8 cellular contexts compared by ENCODE assay signal in genomic region chr1:231337043-231337471, GRCh38. TPM values are rescaled to one million over a fixed set of nuclear protein-coding genes. Genes with fewer than 3 reads are reported as not detected.
DNase-seq lines count a peak whose midpoint lies in the region; ATAC-seq lines count a peak whose summit lies in the region.

No MANE protein-coding gene starts in this region.

- H3K27me3 Mint-ChIP-seq in activated naive CD8-positive, alpha-beta T cell treated with anti-CD3 and anti-CD28 coated beads for 36 hours: peaks cover 3% of the 10 kb centered on the region
- H3K27me3 Mint-ChIP-seq in stimulated activated memory B cell treated with anti-CD40 and anti-IgM and Interleukin-4, amounts not matched to agents 10 μg/mL and 1 μg/mL and 100 μg/mL, for 72 hours: no peaks in the 10 kb centered on the region

- peak overlapping the region; percentile 90 for H3K4me3 ChIP-seq in iPS-18c (ENCODE audit: insufficient read depth, low read depth, low read length)

- no peaks in the 10 kb centered on the region for H3K9me3 ChIP-seq in iPS-18c (ENCODE audit: control insufficient read depth, insufficient read depth, low read length)

- peak overlapping the region; percentile 97 for H3K4me3 Mint-ChIP-seq in activated naive CD8-positive, alpha-beta T cell treated with anti-CD3 and anti-CD28 coated beads for 36 hours
- peak overlapping the region; percentile 91 for H3K4me3 Mint-ChIP-seq in stimulated activated memory B cell treated with anti-CD40 and anti-IgM and Interleukin-4, amounts not matched to agents 10 μg/mL and 1 μg/mL and 100 μg/mL, for 72 hours

- peak; percentile 0 for ATAC-seq in HG03378 (IDR thresholded peaks at IDR 0.05; ENCODE audit: unreplicated experiment)
- no peak for ATAC-seq in stimulated activated memory B cell treated with anti-CD40 and anti-IgM and Interleukin-4, amounts not matched to agents 10 μg/mL and 1 μg/mL and 100 μg/mL, for 72 hours
- no peak for ATAC-seq in GM21717 (IDR thresholded peaks at IDR 0.05; ENCODE audit: unreplicated experiment)

- H3K36me3 Mint-ChIP-seq in activated naive CD8-positive, alpha-beta T cell treated with anti-CD3 and anti-CD28 coated beads for 36 hours: peaks cover 62% of the 10 kb centered on the region
- peaks cover 18% of the 10 kb centered on the region for H3K36me3 Mint-ChIP-seq in stimulated activated memory B cell treated with anti-CD40 and anti-IgM and Interleukin-4, amounts not matched to agents 10 μg/mL and 1 μg/mL and 100 μg/mL, for 72 hours

- H3K27ac Mint-ChIP-seq in activated naive CD8-positive, alpha-beta T cell treated with anti-CD3 and anti-CD28 coated beads for 36 hours: peak overlapping the region; percentile 98
- H3K27ac Mint-ChIP-seq in stimulated activated memory B cell treated with anti-CD40 and anti-IgM and Interleukin-4, amounts not matched to agents 10 μg/mL and 1 μg/mL and 100 μg/mL, for 72 hours: peak overlapping the region; percentile 92

- H3K4me1 Mint-ChIP-seq in activated naive CD8-positive, alpha-beta T cell treated with anti-CD3 and anti-CD28 coated beads for 36 hours: peaks cover 52% of the 10 kb centered on the region
- H3K4me1 Mint-ChIP-seq in stimulated activated memory B cell treated with anti-CD40 and anti-IgM and Interleukin-4, amounts not matched to agents 10 μg/mL and 1 μg/mL and 100 μg/mL, for 72 hours: peaks cover 55% of the 10 kb centered on the region

- DNase-seq in NCI-H748 (lab: John Stamatoyannopoulos, UW; ENCODE audit: unreplicated experiment) (peak; percentile 24), NCI-H748 treated with DMSO at 0.1 percent for 48 hours (lab: John Stamatoyannopoulos, UW) (no peak), NCI-H2029 treated with DMSO at 0.1 percent for 48 hours (lab: John Stamatoyannopoulos, UW) (no peak)
- DNase-seq in activated naive CD8-positive, alpha-beta T cell treated with anti-CD3 and anti-CD28 coated beads for 36 hours: no peak

- H3K9me3 Mint-ChIP-seq in activated naive CD8-positive, alpha-beta T cell treated with anti-CD3 and anti-CD28 coated beads for 36 hours: peaks cover 2% of the 10 kb centered on the region
- no peaks in the 10 kb centered on the region for H3K9me3 Mint-ChIP-seq in stimulated activated memory B cell treated with anti-CD40 and anti-IgM and Interleukin-4, amounts not matched to agents 10 μg/mL and 1 μg/mL and 100 μg/mL, for 72 hours

RNA-seq across cellular contexts. Expression of gene EXOC8, which starts 0.6 kb away (rescaled TPM):
- 10 to 100 TPM; 12.6 to 13.0 TPM for total RNA-seq in activated naive CD8-positive, alpha-beta T cell treated with anti-CD3 and anti-CD28 coated beads for 36 hours

RNA-seq across cellular contexts. Expression of gene SPRTN, which starts 1.0 kb away (rescaled TPM):
- total RNA-seq in activated naive CD8-positive, alpha-beta T cell treated with anti-CD3 and anti-CD28 coated beads for 36 hours: 10 to 100 TPM; 11.2 to 12.2 TPM
